In the genomic region with DNA sequence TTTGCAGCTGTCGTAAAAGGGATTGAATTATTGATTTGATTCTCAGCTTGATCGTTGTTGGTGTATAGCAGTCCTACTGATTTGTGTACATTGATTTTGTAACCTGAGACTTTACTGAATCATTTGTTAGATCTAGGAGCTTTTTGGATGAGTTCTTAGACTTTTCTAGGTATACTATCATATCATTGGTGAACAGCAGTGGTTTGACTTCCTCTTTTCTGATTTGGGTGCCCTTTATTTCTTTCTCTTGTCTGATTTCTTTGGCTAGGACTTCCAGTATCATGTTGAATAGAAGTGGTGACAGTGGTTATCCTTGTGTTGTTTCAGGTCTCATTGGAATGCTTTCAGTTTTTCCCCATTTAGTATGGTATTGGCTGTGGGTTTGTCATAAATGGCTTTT, we compare ENCODE assay signal across 29 cellular contexts.
"Had no signal": no experiment of that assay in that cellular context is flagged by ENCODE, and none has a peak within 500 bp of the region (broad histone marks: within the 10 kb centered on the region; RNA-seq: fewer than 3 reads in every experiment).

No MANE protein-coding gene starts in this region.

- H3K9me3 ChIP-seq: body of pancreas, colonic mucosa, gastroesophageal sphincter had no signal

- H3K4me1 ChIP-seq: body of pancreas, colonic mucosa, esophagus squamous epithelium, gastroesophageal sphincter had no signal

- DNase-seq: activated B cell treated with CpG ODN at 0.5 μM for 24 hours; activated CD4-positive, alpha-beta T cell treated with anti-CD3 and anti-CD28 coated beads for 48 hours; activated CD4-positive, alpha-beta T cell treated with anti-CD3 and anti-CD28 coated beads, Interleukin-2, amount 50 U/mL, for 1 hour; activated CD4-positive, alpha-beta T cell treated with anti-CD3 and anti-CD28 coated beads, Interleukin-2, amount 50 U/mL, for 48 hours; activated CD8-positive, alpha-beta memory T cell treated with anti-CD3 and anti-CD28 coated beads for 24 hours; activated CD8-positive, alpha-beta T cell treated with anti-CD3 and anti-CD28 coated beads for 36 hours; activated effector memory CD4-positive, alpha-beta T cell treated with Interleukin-2 at 50 U/mL for 16 hours; activated gamma-delta T cell treated with Interleukin-2 at 50 U/mL for 16 hours; activated naive CD4-positive, alpha-beta T cell treated with anti-CD3 and anti-CD28 coated beads, Interleukin-2, amount 50 U/mL, for 16 hours; activated naive CD4-positive, alpha-beta T cell treated with Interleukin-2 at 50 U/mL for 16 hours; activated T-cell treated with anti-CD3 and anti-CD28 coated beads, Interleukin-2, amount 50 U/mL, for 4 hours; amniotic stem cell; anterior cingulate cortex; body of pancreas; caudate nucleus; cerebellar nuclear complex; colonic mucosa; effector CD8-positive, alpha-beta T cell; esophagus squamous epithelium; foreskin melanocyte; hippocampal formation; T-helper 17 cell; T1000; WERI-Rb-1 had no signal

- H3K4me3 ChIP-seq: body of pancreas, colonic mucosa, esophagus squamous epithelium, gastroesophageal sphincter had no signal

- ATAC-seq: activated CD4-positive, CD25-positive, alpha-beta regulatory T cell treated with anti-CD3 and anti-CD28 coated beads, Interleukin-2, amount 50 U/mL, for 24 hours; activated CD8-positive, alpha-beta T cell treated with anti-CD3 and anti-CD28 coated beads for 36 hours; activated T-cell treated with anti-CD3 and anti-CD28 coated beads, Interleukin-2, amount 50 U/mL, for 4 hours; activated T-helper 17 cell treated with anti-CD3 and anti-CD28 coated beads, Interleukin-2, amount 50 U/mL, for 72 hours; body of pancreas; gastroesophageal sphincter; T-helper 17 cell had no signal

- H3K36me3 ChIP-seq: colonic mucosa, esophagus squamous epithelium, gastroesophageal sphincter, WERI-Rb-1 had no signal

- FAIRE-seq: endometrium had no signal

- H3K27me3 ChIP-seq: body of pancreas, colonic mucosa, esophagus squamous epithelium, gastroesophageal sphincter had no signal

- H3K27ac ChIP-seq: body of pancreas, colonic mucosa, epithelial cell of prostate, esophagus squamous epithelium, gastroesophageal sphincter, WERI-Rb-1 had no signal
